ENCODE assay signal across 8 cellular contexts in genomic region chr1:203504400-203505250, GRCh38. TPM values are rescaled to one million over a fixed set of nuclear protein-coding genes. Genes with fewer than 3 reads are reported as not detected.
DNase-seq lines count a peak whose midpoint lies in the region; ATAC-seq, FAIRE-seq and TF ChIP-seq lines count a peak whose summit lies in the region.

No MANE protein-coding gene starts in this region.

- ATAC-seq in activated CD4-positive, CD25-positive, alpha-beta regulatory T cell treated with anti-CD3 and anti-CD28 coated beads, Interleukin-2, amount 50 U/mL, for 24 hours: peak; percentile 64 to 69
- ATAC-seq in GM18505 (IDR thresholded peaks at IDR 0.05; ENCODE audit: unreplicated experiment): no peak

- CTCF ChIA-PET in AG04449 (lab: Yijun Ruan, JAX): interaction anchor here (0.6 to 11.5 kb wide), 71 partner anchors 10 to 269 kb away, joined by 3 to 294 read pairs (median 4); partner anchors contain the start of genes ATP2B4, OPTC and PRELP

- TF ChIP-seq POLR2A in H54 (IDR thresholded peaks at IDR 0.05; ENCODE audit: low read depth, low read length) (no peak), GM18505 (IDR thresholded peaks at IDR 0.05; ENCODE audit: borderline replicate concordance, extremely low read depth, insufficient read depth, insufficient read length) (no peak)

- peaks cover 2% of the 10 kb centered on the region for H3K27me3 ChIP-seq in kidney epithelial cell (ENCODE audit: control insufficient read depth, insufficient read depth, low read length)

- TF ChIP-seq CTCF in AG04449 (IDR thresholded peaks at IDR 0.05; ENCODE audit: insufficient read depth, low read length, missing control alignments) (peak; percentile 71), kidney epithelial cell (IDR thresholded peaks at IDR 0.05; ENCODE audit: insufficient read depth, low read length, poor library complexity, severe bottlenecking) (peak; percentile 70)

- FAIRE-seq in H54 (lab: Jason Lieb, UNC): no peak

- DNase-seq in AG04449 (ENCODE audit: low read depth, low spot score) (no peak), H54 (ENCODE audit: insufficient read length, low spot score) (peak; percentile 86), NCI-H446 (lab: John Stamatoyannopoulos, UW) (peak; percentile 69 to 91), kidney epithelial cell (ENCODE audit: low read depth) (no peak)
- peak; percentile 56 for DNase-seq in central memory CD4-positive, alpha-beta T cell
- peak; percentile 63 to 77 for DNase-seq in stimulated activated CD4-positive, alpha-beta T cell treated with anti-CD3 and anti-CD28 coated beads, Interleukin-1b, Interleukin-23, amount 100 ng/mL, for 4 hours (ENCODE audit: low read depth in 2 of 2)

- POLR2A ChIA-PET in AG04449 (lab: Yijun Ruan, JAX): interaction anchor here (1.5 to 1.7 kb wide), 2 partner anchors 122 to 188 kb away, joined by 3 to 5 read pairs; partner anchors contain the start of gene ATP2B4

- H3K4me3 ChIP-seq in AG04449 (ENCODE audit: low read depth, low read length): no peak overlapping the region
- no peak overlapping the region for H3K4me3 ChIP-seq in kidney epithelial cell (ENCODE audit: low read depth, low read length)

- H3K36me3 ChIP-seq in kidney epithelial cell (ENCODE audit: control insufficient read depth, insufficient read depth, low read length): no peaks in the 10 kb centered on the region

RNA-seq across cellular contexts. Expression of gene OPTC, which starts 10.7 kb away (rescaled TPM):
- total RNA-seq in kidney epithelial cell: not detected in 2 replicates

RNA-seq across cellular contexts. Expression of gene PRELP, which starts 29.0 kb away (rescaled TPM):
- total RNA-seq in kidney epithelial cell: under 0.01 TPM in 1 of 2 replicates, not detected in the other

Comparison
In these comparisons a context has a peak if more than half of its experiments do, and no peak if none do; other contexts are left out.
1. DNase-seq: peak in H54 (single experiment), NCI-H446 (2 of 2), central memory CD4-positive, alpha-beta T cell (single experiment) and stimulated activated CD4-positive, alpha-beta T cell treated with anti-CD3 and anti-CD28 coated beads, Interleukin-1b, Interleukin-23, amount 100 ng/mL, for 4 hours (2 of 2); none in AG04449 (single experiment) and kidney epithelial cell (single experiment).